Comparison of ENCODE assay signal across 20 cellular contexts in genomic region chr6:121884056-121884455, GRCh38.
"Had no signal": no experiment of that assay in that cellular context is flagged by ENCODE, and none has a peak within 500 bp of the region (broad histone marks: within the 10 kb centered on the region; RNA-seq: fewer than 3 reads in every experiment).

No MANE protein-coding gene starts in this region.

- H3K9me3 ChIP-seq: lower lobe of right lung, sigmoid colon, spleen, testis, uterus had no signal

- DNase-seq: activated B cell treated with CpG ODN at 0.5 μM for 24 hours; activated CD4-positive, alpha-beta T cell treated with anti-CD3 and anti-CD28 coated beads for 36 hours; activated CD4-positive, alpha-beta T cell treated with anti-CD3 and anti-CD28 coated beads, Interleukin-2, amount 50 U/mL, for 4 hours; activated CD8-positive, alpha-beta memory T cell treated with anti-CD3 and anti-CD28 coated beads for 24 hours; activated CD8-positive, alpha-beta memory T cell treated with anti-CD3 and anti-CD28 coated beads, Interleukin-2, amount 50 U/mL, for 4 hours; activated naive CD4-positive, alpha-beta T cell; activated T-cell treated with anti-CD3 and anti-CD28 coated beads, Interleukin-2, amount 50 U/mL, for 24 hours; effector CD4-positive, alpha-beta T cell; erythroblast; kidney; lower lobe of right lung; naive B cell; nucleus accumbens; sigmoid colon; spleen; stimulated activated CD4-positive, alpha-beta T cell treated with anti-CD3 and anti-CD28 coated beads, Interleukin-4, amount 100 ng/mL, for 1 hour; stimulated activated naive CD4-positive, alpha-beta T cell; T-helper 9 cell; testis; uterus had no signal

- H3K27ac ChIP-seq: lower lobe of right lung, sigmoid colon, spleen, testis, uterus had no signal

- H3K4me3 ChIP-seq: lower lobe of right lung, sigmoid colon, spleen, testis, uterus had no signal

- H3K27me3 ChIP-seq: sigmoid colon, spleen, testis, uterus had no signal

- H3K36me3 ChIP-seq: lower lobe of right lung, sigmoid colon, spleen had no signal

- ATAC-seq: activated CD4-positive, alpha-beta T cell treated with anti-CD3 and anti-CD28 coated beads for 36 hours; lower lobe of right lung had no signal

- H3K4me1 ChIP-seq: lower lobe of right lung, sigmoid colon, spleen, testis, uterus had no signal
